Comparison of ENCODE assay signal across 1 cellular context in the genomic region with DNA sequence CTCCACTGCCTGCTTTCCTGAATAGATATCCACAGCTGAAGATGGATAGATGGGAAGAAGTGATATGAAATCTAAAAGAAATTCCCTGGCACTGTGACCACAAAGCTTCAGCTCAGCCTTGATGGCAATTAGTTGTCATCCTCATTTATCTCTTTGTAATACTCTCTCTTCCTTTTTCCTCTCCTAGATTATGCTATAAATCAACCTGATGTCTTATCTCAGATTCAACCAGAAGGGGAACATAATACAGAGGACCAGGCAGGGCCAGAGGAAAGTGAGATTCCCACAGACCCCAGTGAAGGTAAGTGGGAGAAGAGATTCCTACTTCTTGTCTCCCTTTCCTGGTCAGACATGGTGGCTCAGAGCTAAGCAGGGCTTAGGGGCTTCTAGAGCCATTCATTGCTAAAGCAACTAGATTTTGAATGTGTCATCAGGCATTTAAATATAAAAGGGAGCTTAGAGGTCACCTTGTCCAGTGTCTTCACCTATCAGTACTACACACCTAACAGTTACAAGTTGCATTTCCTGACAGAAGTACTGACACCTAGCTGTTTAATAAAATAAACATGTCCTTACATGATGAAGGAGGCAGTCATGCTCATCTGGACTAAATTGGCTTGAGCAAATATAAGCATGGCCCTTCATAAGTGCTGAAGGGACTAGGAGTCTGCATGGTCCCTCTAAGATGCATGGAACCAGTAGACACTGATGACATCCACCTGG.
TF ChIP-seq lines count a peak whose summit lies in the region.

No MANE protein-coding gene starts in this region.

TF ChIP-seq in K562, 482 proteins besides CTCF, POLR2A, EP300 and RAD21:
- TF ChIP-seq ZNF77 (CRISPR knock-in tag; IDR thresholded peaks at IDR 0.05) (no peak), PBX2 (CRISPR knock-in tag; IDR thresholded peaks at IDR 0.05; ENCODE audit: low read depth) (no peak), PBX2 (tag; conservative IDR thresholded peaks at IDR 0.05; ENCODE audit: low read depth) (peak; percentile 60), STAG1 (CRISPR knock-in tag; IDR thresholded peaks at IDR 0.05; ENCODE audit: borderline replicate concordance) (no peak), MEIS2 (IDR thresholded peaks at IDR 0.05; ENCODE audit: partially characterized antibody) (peak; percentile 69), JUND (IDR thresholded peaks at IDR 0.05; ENCODE audit: borderline replicate concordance, low read depth, low read length) (no peak), JUND (tag; IDR thresholded peaks at IDR 0.05; ENCODE audit: borderline replicate concordance, low read depth, low read length) (no peak), HDAC2 (IDR thresholded peaks at IDR 0.05) (no peak)
